ENCODE assay signal across 21 cellular contexts in the genomic region with DNA sequence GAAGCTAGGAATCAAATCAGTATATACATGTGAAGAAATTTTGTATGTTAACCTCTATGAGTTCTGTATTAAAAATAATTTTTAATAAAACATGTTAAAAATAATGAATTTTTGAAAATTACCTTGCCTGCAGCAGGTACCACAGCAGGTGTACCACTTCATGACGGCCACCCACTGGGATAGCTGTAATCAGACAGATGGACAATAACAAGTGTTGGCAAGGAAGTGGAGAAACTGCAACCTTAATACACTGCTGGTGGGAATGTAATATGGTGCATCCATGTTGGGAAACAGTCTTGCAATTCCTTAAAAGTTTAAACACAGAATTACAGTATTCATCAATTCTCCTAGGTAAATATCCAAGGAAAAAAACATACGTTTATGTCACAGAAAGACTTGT.
"Had no signal": no experiment of that assay in that cellular context is flagged by ENCODE, and none has a peak within 500 bp of the region (broad histone marks: within the 10 kb centered on the region; RNA-seq: fewer than 3 reads in every experiment).

No MANE protein-coding gene starts in this region.

- DNase-seq: colonic mucosa; cortex of kidney; effector memory CD4-positive, alpha-beta T cell; erythroblast; esophagus squamous epithelium; foreskin fibroblast; foreskin melanocyte; gastrocnemius medialis; glutamatergic neuron; head of caudate nucleus; heart right ventricle; hippocampal formation; left cardiac atrium; left lung; left ventricle myocardium superior; lower lobe of right lung; mesenchymal stem cell; mucosa of descending colon had no signal

- H3K9me3 ChIP-seq: colonic mucosa, esophagus squamous epithelium, gastrocnemius medialis, heart right ventricle, left lung, lower lobe of right lung, mucosa of descending colon had no signal

- H3K27ac ChIP-seq: colonic mucosa, esophagus squamous epithelium, gastrocnemius medialis, heart right ventricle, left lung, lower lobe of right lung had no signal

- H3K4me1 ChIP-seq: colonic mucosa, esophagus squamous epithelium, gastrocnemius medialis, left lung, lower lobe of right lung had no signal

- ATAC-seq: esophagus mucosa, gastrocnemius medialis, heart right ventricle, left cardiac atrium, left lung, left ventricle myocardium superior, lower lobe of right lung, mucosa of descending colon had no signal

- H3K4me3 Mint-ChIP-seq: dendritic cell treated with granulocyte-macrophage colony-stimulating factor and Interleukin-4, amounts not matched to agents 40 ng/mL and 50 ng/mL, for 4 days; mesothelial cell of epicardium had no signal

- H3K4me3 ChIP-seq: colonic mucosa, esophagus squamous epithelium, gastrocnemius medialis, heart right ventricle, left lung, lower lobe of right lung, mucosa of descending colon had no signal

- H3K27me3 ChIP-seq: colonic mucosa, gastrocnemius medialis had no signal

- H3K36me3 ChIP-seq: colonic mucosa, esophagus squamous epithelium, gastrocnemius medialis, heart right ventricle, left lung, lower lobe of right lung had no signal

- H3K27ac Mint-ChIP-seq: dendritic cell treated with granulocyte-macrophage colony-stimulating factor and Interleukin-4, amounts not matched to agents 40 ng/mL and 50 ng/mL, for 4 days had no signal
